In genomic region chr6:168793649-168794048, GRCh38 we compare ENCODE assay signal across 33 cellular contexts.
DNase-seq lines count a peak whose midpoint lies in the region; ATAC-seq, FAIRE-seq and TF ChIP-seq lines count a peak whose summit lies in the region.
"Had no signal": no experiment of that assay in that cellular context is flagged by ENCODE, and none has a peak within 500 bp of the region (broad histone marks: within the 10 kb centered on the region; RNA-seq: fewer than 3 reads in every experiment).

No MANE protein-coding gene starts in this region.

- intact Hi-C loops in HepG2 (cut with micrococcal nuclease; ENCODE audit: unreplicated experiment): no loop called here
- intact Hi-C loops in right lobe of liver (cut with DNase I): no loop called here
- intact Hi-C loops in K562 (cut with micrococcal nuclease): no loop called here
- intact Hi-C loops in A673 (cut with micrococcal nuclease; ENCODE audit: unreplicated experiment): no loop called here

- no peak overlapping the region for H3K9ac ChIP-seq in HepG2 (ENCODE audit: insufficient read depth, low read depth, low read length)
- H3K9ac ChIP-seq in K562 (ENCODE audit: insufficient read depth in 1 of 2, low read depth in 2 of 2, low read length in 2 of 2): no peak overlapping the region
- H3K9ac ChIP-seq: BLaER1; BLaER1 treated with 17β-estradiol and CSF1 and Interleukin-3, amounts not matched to agents 10 nM and 100 nM had no signal

- CTCF ChIA-PET in HepG2 (lab: Yijun Ruan, JAX; ENCODE audit: low intra/inter-chr PET ratio, low total read pairs): no interaction called here
- CTCF ChIA-PET in A549 (lab: Yijun Ruan, JAX): no interaction called here
- CTCF ChIA-PET in K562 (lab: Yijun Ruan, JAX; ENCODE audit: low intra/inter-chr PET ratio): no interaction called here
- CTCF ChIA-PET in A673 (lab: Charles Lee): no interaction called here
- CTCF ChIA-PET in CD8-positive, alpha-beta memory T cell (lab: Charles Lee): no interaction called here

- POLR2A ChIA-PET in HepG2 (lab: Yijun Ruan, JAX) (no interaction called here), A549 (lab: Yijun Ruan, JAX) (no interaction called here), K562 (lab: Yijun Ruan, JAX) (interaction anchor here (0.7 kb wide), 1 partner anchor 14 kb away, joined by 3 read pairs; no protein-coding TSS in a partner anchor), A673 (lab: Charles Lee; ENCODE audit: low non-redundant PET) (no interaction called here)
- POLR2A ChIA-PET in CD8-positive, alpha-beta memory T cell (lab: Charles Lee): no interaction called here

- H3K79me2 ChIP-seq in HepG2 (ENCODE audit: insufficient read depth, low read length): no peaks in the 10 kb centered on the region
- H3K79me2 ChIP-seq in K562 (ENCODE audit: control insufficient read depth, insufficient read depth, low read length): no peaks in the 10 kb centered on the region

- TF ChIP-seq RAD21 in HepG2 (CRISPR knock-in tag; IDR thresholded peaks at IDR 0.05) (no peak), A549 (conservative IDR thresholded peaks at IDR 0.05 in 1 of 2, IDR thresholded peaks at IDR 0.05 in 1 of 2) (no peak), K562 (CRISPR knock-in tag; conservative IDR thresholded peaks at IDR 0.05 in 1 of 2, IDR thresholded peaks at IDR 0.05 in 1 of 2) (no peak)

- no peak overlapping the region for H3K4me2 ChIP-seq in HepG2 (ENCODE audit: low read depth, low read length)
- no peak overlapping the region for H3K4me2 ChIP-seq in A549
- no peak overlapping the region for H3K4me2 ChIP-seq in K562 (ENCODE audit: insufficient read depth, low read length)
- H3K4me2 ChIP-seq: BLaER1; BLaER1 treated with 17β-estradiol and CSF1 and Interleukin-3, amounts not matched to agents 10 nM and 100 nM had no signal

- TF ChIP-seq EP300 in HepG2 (IDR thresholded peaks at IDR 0.05; ENCODE audit: low read depth in 2 of 2, low read length in 2 of 2): no peak
- no peak for TF ChIP-seq EP300 in HepG2 (CRISPR knock-in tag; IDR thresholded peaks at IDR 0.05; ENCODE audit: borderline replicate concordance)
- no peak for TF ChIP-seq EP300 in A549 (IDR thresholded peaks at IDR 0.05)
- no peak for TF ChIP-seq EP300 in K562 (IDR thresholded peaks at IDR 0.05; ENCODE audit: low read length)

- no peak overlapping the region for H3K27ac Mint-ChIP-seq in CD8-positive, alpha-beta memory T cell
- H3K27ac Mint-ChIP-seq: B cell; CD14-positive monocyte; CD4-positive, alpha-beta memory T cell; CD4-positive, alpha-beta T cell; CD4-positive, CD25-positive, alpha-beta regulatory T cell; CD8-positive, alpha-beta T cell had no signal

- BruUV-seq in HepG2 (replicated peaks; lab: Mats Ljungman, UMichigan) (no TSS peak), K562 (replicated peaks; lab: Mats Ljungman, UMichigan) (no TSS peak), A673 (replicated peaks; lab: Mats Ljungman, UMichigan) (no TSS peak)

- no peak overlapping the region for H3K27ac ChIP-seq in HepG2 (ENCODE audit: extremely low read length, insufficient read depth, low read length)
- H3K27ac ChIP-seq in right lobe of liver: no peak overlapping the region
- no peak overlapping the region for H3K27ac ChIP-seq in A549
- no peak overlapping the region for H3K27ac ChIP-seq in K562 (ENCODE audit: extremely low read depth, low read depth, low read length)
- H3K27ac ChIP-seq in A673 (ENCODE audit: low read depth, low read length, poor library complexity, severe bottlenecking): no peak overlapping the region
- H3K27ac ChIP-seq in CD8-positive, alpha-beta memory T cell (ENCODE audit: low read depth, low read length): no peak overlapping the region
- H3K27ac ChIP-seq: 22Rv1; BLaER1; BLaER1 treated with 17β-estradiol and CSF1 and Interleukin-3, amounts not matched to agents 10 nM and 100 nM; C4-2B had no signal

- in situ Hi-C loops in HepG2 (cut with HindIII; ENCODE audit: extremely low pct_ligation_motif_present, low pct_unique_long_range_greater_than_20kb) (no loop called here), K562 (cut with MboI) (no loop called here)

- no peaks in the 10 kb centered on the region for H3K4me1 Mint-ChIP-seq in CD8-positive, alpha-beta memory T cell
- H3K4me1 Mint-ChIP-seq: B cell; CD14-positive monocyte; CD4-positive, alpha-beta memory T cell; CD4-positive, CD25-positive, alpha-beta regulatory T cell had no signal

- H3K4me3 ChIP-seq in HepG2 (replicated peaks in 1 of 3; ENCODE audit: insufficient read depth in 1 of 3, low read depth in 2 of 3, low read length in 3 of 3) (no peak overlapping the region), right lobe of liver (no peak overlapping the region), A549 (no peak overlapping the region), K562 (no peak overlapping the region), A673 (ENCODE audit: low read depth, low read length, poor library complexity, severe bottlenecking) (no peak overlapping the region)
- H3K4me3 ChIP-seq in CD8-positive, alpha-beta memory T cell (ENCODE audit: low read length): no peak overlapping the region
- H3K4me3 ChIP-seq: BLaER1; BLaER1 treated with 17β-estradiol and CSF1 and Interleukin-3, amounts not matched to agents 10 nM and 100 nM had no signal

- FAIRE-seq in HepG2 (lab: Jason Lieb, UNC) (no peak), A549 (lab: Jason Lieb, UNC) (no peak), K562 (lab: Jason Lieb, UNC) (no peak)
- FAIRE-seq: A204.1, D721Med, G401.6 had no signal

- 2% methylated on average over 6 of the region's 6 CpGs for WGBS in HepG2 (ENCODE audit: low lambda C conversion rate)
- 64% methylated on average over 4 of the region's 6 CpGs for WGBS in right lobe of liver (ENCODE audit: insufficient coverage, low coverage, low lambda C conversion rate, missing lambda C conversion rate)
- 26% methylated on average over 6 of the region's 6 CpGs for WGBS in A549 (ENCODE audit: missing lambda C conversion rate)
- 3% methylated on average over 6 of the region's 6 CpGs for WGBS in K562 (ENCODE audit: insufficient coverage, low coverage, missing lambda C conversion rate)

- no peak for TF ChIP-seq POLR2A in HepG2 (IDR thresholded peaks at IDR 0.05; ENCODE audit: insufficient read depth in 1 of 2, low read depth in 2 of 2, low read length in 2 of 2)
- TF ChIP-seq POLR2A in right lobe of liver (IDR thresholded peaks at IDR 0.05): no peak
- TF ChIP-seq POLR2A in A549 (IDR thresholded peaks at IDR 0.05; ENCODE audit: low read length): no peak
- no peak for TF ChIP-seq POLR2A in K562 (conservative IDR thresholded peaks at IDR 0.05)

- H3K9me1 ChIP-seq in K562 (ENCODE audit: control insufficient read depth, insufficient read depth, low read length): no peaks in the 10 kb centered on the region

- H3K27me3 ChIP-seq in HepG2 (ENCODE audit: control insufficient read depth in 1 of 2, insufficient read depth in 2 of 2, low read length in 2 of 2) (peaks cover 1 to 29% of the 10 kb centered on the region in 2 experiments; a peak in 3 of 5 replicates), right lobe of liver (no peaks in the 10 kb centered on the region), K562 (ENCODE audit: control insufficient read depth in 2 of 2, insufficient read depth in 2 of 2, low read length in 2 of 2) (peaks cover 10 to 31% of the 10 kb centered on the region in 2 experiments; a peak in 4 of 5 replicates), A673 (replicated peaks; ENCODE audit: insufficient read depth, low read depth, low read length, poor library complexity) (no peaks in the 10 kb centered on the region)
- no peaks in the 10 kb centered on the region for H3K27me3 ChIP-seq in CD8-positive, alpha-beta memory T cell (ENCODE audit: insufficient read depth, low read length, poor library complexity, severe bottlenecking)
- H3K27me3 ChIP-seq: BE2C; BLaER1; BLaER1 treated with 17β-estradiol and CSF1 and Interleukin-3, amounts not matched to agents 10 nM and 100 nM had no signal

- H3K4me1 ChIP-seq in HepG2 (ENCODE audit: insufficient read depth, low read length): no peaks in the 10 kb centered on the region
- no peaks in the 10 kb centered on the region for H3K4me1 ChIP-seq in right lobe of liver
- H3K4me1 ChIP-seq in A549: no peaks in the 10 kb centered on the region
- H3K4me1 ChIP-seq in K562 (replicated peaks in 1 of 2; ENCODE audit: control insufficient read depth in 2 of 2, insufficient read depth in 2 of 2, low read length in 2 of 2): no peaks in the 10 kb centered on the region
- H3K4me1 ChIP-seq in A673 (ENCODE audit: insufficient read depth, low read length, poor library complexity, severe bottlenecking): no peaks in the 10 kb centered on the region
- no peaks in the 10 kb centered on the region for H3K4me1 ChIP-seq in CD8-positive, alpha-beta memory T cell (ENCODE audit: insufficient read depth, low read length)
- H3K4me1 ChIP-seq: BE2C, Caco-2 had no signal

- H3K36me3 Mint-ChIP-seq in CD8-positive, alpha-beta memory T cell: no peaks in the 10 kb centered on the region
- H3K36me3 Mint-ChIP-seq: CD14-positive monocyte; CD4-positive, alpha-beta memory T cell; CD4-positive, CD25-positive, alpha-beta regulatory T cell; CD8-positive, alpha-beta T cell had no signal

- DNase-seq in HepG2 (ENCODE audit: low spot score) (no peak), right lobe of liver (no peak), A549 (ENCODE audit: low read depth in 1 of 2, low spot score in 1 of 2) (no peak), K562 (ENCODE audit: extremely low read depth in 1 of 4, low spot score in 3 of 4) (no peak), A673 (ENCODE audit: low spot score) (no peak)
- DNase-seq in CD8-positive, alpha-beta memory T cell: no peak
- DNase-seq: 8988T; ACHN; AML-193; BE2C; C1 segment of cervical spinal cord; Caco-2; Calu3; CD4-positive, alpha-beta memory T cell; CD4-positive, alpha-beta T cell; CD4-positive, CD25-positive, alpha-beta regulatory T cell; CD8-positive, alpha-beta T cell; COR-L47; DMS 273 treated with DMSO at 0.1 percent for 48 hours; DMS153; DMS79; DMS79 treated with DMSO at 0.1 percent for 48 hours; DND-41; EL had no signal

- peaks cover 0 to under 1% (median 0%) of the 10 kb centered on the region in 5 donors for H3K9me3 Mint-ChIP-seq in CD8-positive, alpha-beta memory T cell
- H3K9me3 Mint-ChIP-seq: CD4-positive, alpha-beta T cell; CD8-positive, alpha-beta T cell had no signal

- no peak for TF ChIP-seq CTCF in HepG2 (CRISPR knock-in tag; IDR thresholded peaks at IDR 0.05)
- TF ChIP-seq CTCF in right lobe of liver (IDR thresholded peaks at IDR 0.05): no peak
- TF ChIP-seq CTCF in A549 (IDR thresholded peaks at IDR 0.05): no peak
- TF ChIP-seq CTCF in K562 (IDR thresholded peaks at IDR 0.05 in 2 of 3, conservative IDR thresholded peaks at IDR 0.05 in 1 of 3; ENCODE audit: insufficient read depth in 2 of 3, low read depth in 1 of 3, low read length in 3 of 3): no peak
- TF ChIP-seq CTCF in A673 (conservative IDR thresholded peaks at IDR 0.05; ENCODE audit: low read depth, low read length): no peak

- H3K36me3 ChIP-seq in HepG2 (replicated peaks in 1 of 2; ENCODE audit: control insufficient read depth in 1 of 2, insufficient read depth in 2 of 2, low read length in 2 of 2) (no peaks in the 10 kb centered on the region), right lobe of liver (no peaks in the 10 kb centered on the region), K562 (ENCODE audit: control insufficient read depth, insufficient read depth, low read length) (no peaks in the 10 kb centered on the region), A673 (ENCODE audit: insufficient read depth, low read length, poor library complexity, severe bottlenecking) (no peaks in the 10 kb centered on the region)
- no peaks in the 10 kb centered on the region for H3K36me3 ChIP-seq in CD8-positive, alpha-beta memory T cell (ENCODE audit: insufficient read depth, low read length)
- H3K36me3 ChIP-seq: BE2C; BLaER1; BLaER1 treated with 17β-estradiol and CSF1 and Interleukin-3, amounts not matched to agents 10 nM and 100 nM had no signal

- H4K20me1 ChIP-seq in HepG2 (ENCODE audit: insufficient read depth, low read length) (no peaks in the 10 kb centered on the region), K562 (replicated peaks; ENCODE audit: control insufficient read depth, insufficient read depth, low read length) (no peaks in the 10 kb centered on the region)
- H4K20me1 ChIP-seq: BLaER1; BLaER1 treated with 17β-estradiol and CSF1 and Interleukin-3, amounts not matched to agents 10 nM and 100 nM had no signal

- H2AFZ ChIP-seq in HepG2 (ENCODE audit: low read length) (no peak overlapping the region), K562 (ENCODE audit: low read depth, low read length) (no peak overlapping the region)

- no peak overlapping the region for H3K4me3 Mint-ChIP-seq in CD8-positive, alpha-beta memory T cell
- H3K4me3 Mint-ChIP-seq: B cell; CD14-positive monocyte; CD4-positive, alpha-beta memory T cell; CD4-positive, alpha-beta T cell; CD4-positive, CD25-positive, alpha-beta regulatory T cell; CD8-positive, alpha-beta T cell had no signal

- no peaks in the 10 kb centered on the region for H3K9me3 ChIP-seq in HepG2 (ENCODE audit: low read length)
- no peaks in the 10 kb centered on the region for H3K9me3 ChIP-seq in right lobe of liver
- H3K9me3 ChIP-seq in A549: no peaks in the 10 kb centered on the region
- no peaks in the 10 kb centered on the region for H3K9me3 ChIP-seq in K562 (replicated peaks; ENCODE audit: control insufficient read depth, insufficient read depth, low read depth, low read length)
- no peaks in the 10 kb centered on the region for H3K9me3 ChIP-seq in A673 (ENCODE audit: low read depth, low read length, poor library complexity, severe bottlenecking)
- no peaks in the 10 kb centered on the region for H3K9me3 ChIP-seq in CD8-positive, alpha-beta memory T cell (ENCODE audit: low read length)
- H3K9me3 ChIP-seq: BE2C, BLaER1, Caco-2 had no signal

- ATAC-seq in HepG2 (no peak), right lobe of liver (no peak), A549 (no peak), K562 (no peak)
- ATAC-seq: CD8-positive, alpha-beta T cell had no signal

- H3K27me3 Mint-ChIP-seq in CD8-positive, alpha-beta memory T cell: peaks cover 0 to 7% of the 10 kb centered on the region in 2 donors
- H3K27me3 Mint-ChIP-seq: B cell; CD4-positive, CD25-positive, alpha-beta regulatory T cell had no signal

Comparison
In these comparisons a context has a peak if more than half of its experiments do, and no peak if none do; other contexts are left out.
1. Of the 241 proteins assayed by ChIP-seq in both HepG2 and K562: peak only in HepG2: MAFK; only in K562: MAFG; in both: MAFF; in neither: 238.